In the genomic region with DNA sequence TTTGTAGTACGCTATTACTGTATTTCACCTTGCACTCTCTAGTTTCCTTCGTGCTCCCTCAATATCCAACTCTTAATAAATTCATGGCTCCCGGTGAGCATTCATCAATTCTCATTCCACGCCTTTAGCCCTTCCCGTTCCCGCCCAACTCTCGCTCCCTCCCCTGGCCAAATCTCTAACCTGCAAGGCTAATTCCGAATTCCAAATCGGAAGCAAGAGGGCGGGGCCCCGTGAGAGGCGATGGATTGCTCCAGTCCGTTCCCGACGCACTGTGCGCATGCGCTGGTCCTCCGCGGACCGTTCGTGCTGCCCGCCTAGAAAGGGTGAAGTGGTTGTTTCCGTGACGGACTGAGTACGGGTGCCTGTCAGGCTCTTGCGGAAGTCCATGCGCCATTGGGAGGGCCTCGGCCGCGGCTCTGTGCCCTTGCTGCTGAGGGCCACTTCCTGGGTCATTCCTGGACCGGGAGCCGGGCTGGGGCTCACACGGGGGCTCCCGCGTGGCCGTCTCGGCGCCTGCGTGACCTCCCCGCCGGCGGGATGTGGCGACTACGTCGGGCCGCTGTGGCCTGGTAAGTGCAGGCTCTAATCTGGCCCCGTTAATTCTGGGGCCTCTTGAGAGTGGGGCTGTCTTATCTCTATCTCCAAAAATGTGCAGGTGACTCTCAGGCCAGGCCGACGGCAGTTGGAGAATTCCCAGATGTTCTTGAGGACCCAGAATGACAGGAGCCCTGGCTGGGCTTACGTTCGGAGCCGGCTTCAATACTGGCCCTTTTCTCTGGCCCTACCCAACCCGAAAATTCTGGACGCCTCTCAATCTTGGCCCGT, we compare ENCODE assay signal across 8 cellular contexts. TPM values are rescaled to one million over a fixed set of nuclear protein-coding genes. Genes with fewer than 3 reads are reported as not detected.
A peak's percentile ranks its signal among the peaks of the same experiment; 100 is the strongest.
DNase-seq lines count a peak whose midpoint lies in the region; ATAC-seq and TF ChIP-seq lines count a peak whose summit lies in the region.

A gene with protein sequence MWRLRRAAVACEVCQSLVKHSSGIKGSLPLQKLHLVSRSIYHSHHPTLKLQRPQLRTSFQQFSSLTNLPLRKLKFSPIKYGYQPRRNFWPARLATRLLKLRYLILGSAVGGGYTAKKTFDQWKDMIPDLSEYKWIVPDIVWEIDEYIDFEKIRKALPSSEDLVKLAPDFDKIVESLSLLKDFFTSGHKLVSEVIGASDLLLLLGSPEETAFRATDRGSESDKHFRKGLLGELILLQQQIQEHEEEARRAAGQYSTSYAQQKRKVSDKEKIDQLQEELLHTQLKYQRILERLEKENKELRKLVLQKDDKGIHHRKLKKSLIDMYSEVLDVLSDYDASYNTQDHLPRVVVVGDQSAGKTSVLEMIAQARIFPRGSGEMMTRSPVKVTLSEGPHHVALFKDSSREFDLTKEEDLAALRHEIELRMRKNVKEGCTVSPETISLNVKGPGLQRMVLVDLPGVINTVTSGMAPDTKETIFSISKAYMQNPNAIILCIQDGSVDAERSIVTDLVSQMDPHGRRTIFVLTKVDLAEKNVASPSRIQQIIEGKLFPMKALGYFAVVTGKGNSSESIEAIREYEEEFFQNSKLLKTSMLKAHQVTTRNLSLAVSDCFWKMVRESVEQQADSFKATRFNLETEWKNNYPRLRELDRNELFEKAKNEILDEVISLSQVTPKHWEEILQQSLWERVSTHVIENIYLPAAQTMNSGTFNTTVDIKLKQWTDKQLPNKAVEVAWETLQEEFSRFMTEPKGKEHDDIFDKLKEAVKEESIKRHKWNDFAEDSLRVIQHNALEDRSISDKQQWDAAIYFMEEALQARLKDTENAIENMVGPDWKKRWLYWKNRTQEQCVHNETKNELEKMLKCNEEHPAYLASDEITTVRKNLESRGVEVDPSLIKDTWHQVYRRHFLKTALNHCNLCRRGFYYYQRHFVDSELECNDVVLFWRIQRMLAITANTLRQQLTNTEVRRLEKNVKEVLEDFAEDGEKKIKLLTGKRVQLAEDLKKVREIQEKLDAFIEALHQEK (plus strand): TSS at position 368 of the 825 bp plus-strand sequence. CDS start 170 bp downstream, at position 538.

- intact Hi-C loops in T-helper 2 cell treated with Interferon-gamma antibody and Interleukin-4, amounts not matched to agents 100 ng/mL and 5 ng/mL, for 36 hours (cut with micrococcal nuclease): loop anchor here (1.0 to 10.0 kb wide), 5 partner anchors 12 to 992 kb away; a partner anchor contains a TSS
- intact Hi-C loops in uterus (cut with DNase I; ENCODE audit: low total_unique reads): no loop called here

- H3K27ac ChIP-seq in right atrium auricular region: peak within 1 kb of the TSS; percentile 92 to 93
- H3K27ac ChIP-seq in uterus: peak within 1 kb of the TSS; percentile 80 to 89

- H3K4me3 ChIP-seq in right atrium auricular region (peak within 1 kb of the TSS; percentile 97 to 99), uterus (peak within 1 kb of the TSS; percentile 89 to 91)

- DNase-seq in NCI-H187 treated with DMSO at 0.1 percent for 48 hours (lab: John Stamatoyannopoulos, UW) (peak; percentile 88), anterior cingulate cortex (lab: John Stamatoyannopoulos, UW) (peak; percentile 82 to 98 (median 94)), right atrium auricular region (ENCODE audit: low spot score) (peak; percentile 98), pulmonary artery endothelial cell (ENCODE audit: low read depth, low spot score) (peak; percentile 93), uterus (peak; percentile 97 to 98)

- peaks cover 0 to 27% of the 10 kb centered on the region in 2 donors for H3K4me1 ChIP-seq in right atrium auricular region
- peaks cover 4 to 6% of the 10 kb centered on the region in 2 donors for H3K4me1 ChIP-seq in uterus

- TF ChIP-seq CTCF in right atrium auricular region (IDR thresholded peaks at IDR 0.05) (peak; percentile 23 to 47), uterus (IDR thresholded peaks at IDR 0.05) (peak; percentile 16 to 48 (median 35))

- H3K9me3 ChIP-seq in right atrium auricular region (no peaks in the 10 kb centered on the region), uterus (no peaks in the 10 kb centered on the region)

- peak; percentile 97 for ATAC-seq in GM18502 (IDR thresholded peaks at IDR 0.05; ENCODE audit: poor library complexity, unreplicated experiment)
- peak; percentile 98 for ATAC-seq in HG02970 (IDR thresholded peaks at IDR 0.05; ENCODE audit: low FRiP score, unreplicated experiment)

- TF ChIP-seq POLR2A in uterus (IDR thresholded peaks at IDR 0.05): peak in 1 of 2 donors; percentile 69

- H3K27me3 ChIP-seq in right atrium auricular region (no peaks in the 10 kb centered on the region), uterus (no peaks in the 10 kb centered on the region)

- H3K36me3 ChIP-seq in right atrium auricular region (peaks cover 12% of the 10 kb centered on the region), uterus (no peaks in the 10 kb centered on the region)

RNA-seq across cellular contexts. Expression of the gene that starts here (rescaled TPM):
- 62.0 and 64.5 TPM in 2 replicates for total RNA-seq in T-helper 2 cell treated with Interferon-gamma antibody and Interleukin-4, amounts not matched to agents 100 ng/mL and 5 ng/mL, for 36 hours
- 10 to 100 TPM; 36.4 to 71.6 TPM for total RNA-seq in right atrium auricular region
- 71.3 and 75.6 TPM in 2 replicates for total RNA-seq in pulmonary artery endothelial cell
- 10 to 100 TPM; 20.3 to 68.4 (median 39.7) TPM for total RNA-seq in uterus

Comparison
In these comparisons a context has a peak if more than half of its experiments do, and no peak if none do; other contexts are left out.
1. Peak in every context shown above with its lines: DNase-seq, ATAC-seq, H3K4me3 ChIP-seq and H3K27ac ChIP-seq.